ENCODE assay signal across 7 cellular contexts in the genomic region with DNA sequence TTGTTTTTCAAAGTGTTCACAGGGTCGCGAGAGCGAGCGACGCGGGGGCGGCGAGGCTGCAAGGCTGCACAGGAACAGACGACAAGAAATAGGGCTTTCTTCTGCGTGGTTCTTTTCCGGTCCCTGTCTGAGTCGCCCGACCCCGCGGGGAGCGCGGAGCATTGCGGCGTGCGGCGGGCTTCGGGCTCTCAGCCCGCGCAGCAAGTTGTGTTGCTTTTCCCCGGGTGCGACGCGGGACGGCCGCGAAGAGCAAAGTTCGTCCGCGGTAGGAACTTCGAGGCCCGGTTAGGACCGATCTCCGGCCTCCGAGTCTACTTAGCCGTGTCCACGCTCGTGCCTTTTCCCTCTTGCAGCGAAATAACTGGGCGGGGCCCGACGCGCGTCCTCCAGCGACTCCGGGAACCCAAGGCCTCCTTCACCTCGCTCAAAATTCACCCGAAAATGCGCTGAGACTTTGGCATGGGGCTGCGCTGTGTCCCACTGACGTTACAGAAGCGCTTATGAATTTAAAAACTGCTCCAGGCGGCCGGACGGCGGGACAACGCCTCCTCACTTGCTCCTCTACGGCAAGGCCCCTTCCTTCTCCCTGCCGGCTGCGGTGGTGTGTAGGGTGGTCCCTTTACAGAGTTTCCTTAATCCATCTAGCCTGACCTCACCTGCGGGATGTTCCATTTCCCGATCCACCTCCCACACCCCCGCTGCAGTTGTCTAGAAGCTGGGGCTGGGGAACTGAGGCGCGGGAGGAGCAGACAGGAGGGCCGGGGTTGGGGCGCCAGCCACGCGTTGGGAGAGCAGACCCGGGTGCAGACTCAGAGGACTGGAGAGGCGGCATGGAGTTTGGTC. TPM values are rescaled to one million over a fixed set of nuclear protein-coding genes. Genes with fewer than 3 reads are reported as not detected.
A peak's percentile ranks its signal among the peaks of the same experiment; 100 is the strongest.
DNase-seq lines count a peak whose midpoint lies in the region; ATAC-seq, FAIRE-seq and TF ChIP-seq lines count a peak whose summit lies in the region.

No MANE protein-coding gene starts in this region.

- H2BK5ac ChIP-seq in mesendoderm (ENCODE audit: low read length): no peak overlapping the region

- no peak overlapping the region for H4K5ac ChIP-seq in mesendoderm (ENCODE audit: low read length)

- H3K56ac ChIP-seq in mesendoderm (ENCODE audit: low read length): peak overlapping the region; percentile 70

- H2BK15ac ChIP-seq in mesendoderm (replicated peaks; ENCODE audit: low read depth): no peak overlapping the region

- H3K4me1 ChIP-seq in K562 (replicated peaks in 1 of 2; ENCODE audit: control insufficient read depth in 2 of 2, insufficient read depth in 2 of 2, low read length in 2 of 2): peaks cover 4 to 40% of the 10 kb centered on the region in 2 experiments; a peak in 4 of 5 replicates
- H3K4me1 ChIP-seq in mesendoderm (ENCODE audit: control insufficient read depth, low read depth, low read length): peaks cover 2% of the 10 kb centered on the region
- peaks cover 37 to 67% (median 59%) of the 10 kb centered on the region in 4 donors for H3K4me1 ChIP-seq in stomach

- POLR2A ChIA-PET in RWPE1 (lab: Yijun Ruan, JAX; ENCODE audit: low non-redundant PET) (interaction anchor here (1.1 kb wide), 1 partner anchor 29 kb away, joined by 3 read pairs; no protein-coding TSS in a partner anchor), K562 (lab: Yijun Ruan, JAX) (no interaction called here)

- no peak overlapping the region for H3K18ac ChIP-seq in mesendoderm (ENCODE audit: low read length)

- TF ChIP-seq EP300 in K562 (IDR thresholded peaks at IDR 0.05; ENCODE audit: low read length): no peak
- no peak for TF ChIP-seq EP300 in stomach (IDR thresholded peaks at IDR 0.05)

- peaks cover 3% of the 10 kb centered on the region for H3K79me1 ChIP-seq in mesendoderm (ENCODE audit: low read length)

- H3K27ac ChIP-seq in RWPE1 (peak overlapping the region; percentile 93; the same call in 1 of the 2 replicates), K562 (ENCODE audit: extremely low read depth, low read depth, low read length) (no peak overlapping the region), mesendoderm (ENCODE audit: low read depth, low read length) (no peak overlapping the region), stomach (peak overlapping the region in 1 of 5 donors; percentile 44)

- no peak overlapping the region for H3K4me2 ChIP-seq in K562 (ENCODE audit: insufficient read depth, low read length)
- peak overlapping the region; percentile 10 for H3K4me2 ChIP-seq in mesendoderm (ENCODE audit: low read length)

- CTCF ChIA-PET in RWPE1 (lab: Yijun Ruan, JAX): no interaction called here
- CTCF ChIA-PET in K562 (lab: Yijun Ruan, JAX; ENCODE audit: low intra/inter-chr PET ratio): no interaction called here

- no peak for FAIRE-seq in K562 (lab: Jason Lieb, UNC)

- in situ Hi-C loops in K562 (cut with MboI): no loop called here

- TF ChIP-seq CTCF in RWPE1 (conservative IDR thresholded peaks at IDR 0.05; ENCODE audit: low read depth): no peak
- no peak for TF ChIP-seq CTCF in K562 (IDR thresholded peaks at IDR 0.05 in 2 of 3, conservative IDR thresholded peaks at IDR 0.05 in 1 of 3; ENCODE audit: insufficient read depth in 2 of 3, low read depth in 1 of 3, low read length in 3 of 3)
- TF ChIP-seq CTCF in stomach (IDR thresholded peaks at IDR 0.05): no peak

- H3K9me1 ChIP-seq in K562 (ENCODE audit: control insufficient read depth, insufficient read depth, low read length): no peaks in the 10 kb centered on the region

- ATAC-seq in K562 (no peak), GM21723 (IDR thresholded peaks at IDR 0.05; ENCODE audit: unreplicated experiment) (no peak), GM21737 (IDR thresholded peaks at IDR 0.05; ENCODE audit: unreplicated experiment) (no peak)

- no peak overlapping the region for H4K8ac ChIP-seq in mesendoderm (ENCODE audit: low read depth, low read length)

- H3K4ac ChIP-seq in mesendoderm (ENCODE audit: low read depth, low read length): no peak overlapping the region

- H3K9me3 ChIP-seq in K562 (replicated peaks; ENCODE audit: control insufficient read depth, insufficient read depth, low read depth, low read length) (no peaks in the 10 kb centered on the region), stomach (no peaks in the 10 kb centered on the region)

- H3K36me3 ChIP-seq in K562 (ENCODE audit: control insufficient read depth, insufficient read depth, low read length): peaks cover 6% of the 10 kb centered on the region; the same call in 1 of the 3 replicates
- no peaks in the 10 kb centered on the region for H3K36me3 ChIP-seq in mesendoderm (ENCODE audit: control insufficient read depth, insufficient read depth, low read length)
- peaks cover 0 to 7% (median 6%) of the 10 kb centered on the region in 4 donors for H3K36me3 ChIP-seq in stomach

- no peak overlapping the region for H2AK5ac ChIP-seq in mesendoderm (ENCODE audit: low read length)

- DNase-seq in RWPE1 (ENCODE audit: low spot score) (no peak), K562 (ENCODE audit: extremely low read depth in 1 of 4, low spot score in 3 of 4) (no peak), mesendoderm (peak; percentile 28), stomach (no peak), NCI-H1105 (lab: John Stamatoyannopoulos, UW) (no peak)

- no TSS peak for BruUV-seq in K562 (replicated peaks; lab: Mats Ljungman, UMichigan)

- H3K27me3 ChIP-seq in K562 (ENCODE audit: control insufficient read depth in 2 of 2, insufficient read depth in 2 of 2, low read length in 2 of 2): no peaks in the 10 kb centered on the region
- H3K27me3 ChIP-seq in mesendoderm (ENCODE audit: insufficient read depth, low read length, poor library complexity): peaks cover 24% of the 10 kb centered on the region
- peaks cover 5 to 61% (median 34%) of the 10 kb centered on the region in 3 donors for H3K27me3 ChIP-seq in stomach

- intact Hi-C loops in K562 (cut with micrococcal nuclease): loop anchor here (5.0 to 10.0 kb wide), 3 partner anchors 304 to 548 kb away; no protein-coding TSS in a partner anchor
- intact Hi-C loops in stomach (cut with DNase I; ENCODE audit: low total_unique reads): loop anchor here (10.0 kb wide), 1 partner anchor 304 kb away; no protein-coding TSS in a partner anchor

- no peak overlapping the region for H3K23ac ChIP-seq in mesendoderm (ENCODE audit: low read length)

- TF ChIP-seq RAD21 in K562 (CRISPR knock-in tag; conservative IDR thresholded peaks at IDR 0.05 in 1 of 2, IDR thresholded peaks at IDR 0.05 in 1 of 2): no peak

- H2AFZ ChIP-seq in K562 (ENCODE audit: low read depth, low read length): no peak overlapping the region

- no peak for TF ChIP-seq POLR2A in K562 (conservative IDR thresholded peaks at IDR 0.05)
- no peak for TF ChIP-seq POLR2A in stomach (IDR thresholded peaks at IDR 0.05)

- peaks cover 33% of the 10 kb centered on the region for H3K79me2 ChIP-seq in K562 (ENCODE audit: control insufficient read depth, insufficient read depth, low read length)
- peaks cover 1% of the 10 kb centered on the region for H3K79me2 ChIP-seq in mesendoderm (ENCODE audit: control insufficient read depth, insufficient read depth, low read length)

- H4K20me1 ChIP-seq in K562 (replicated peaks; ENCODE audit: control insufficient read depth, insufficient read depth, low read length): peaks cover 10% of the 10 kb centered on the region

- no peak overlapping the region for H3K4me3 ChIP-seq in K562
- no peak overlapping the region for H3K4me3 ChIP-seq in mesendoderm (ENCODE audit: low read length)
- H3K4me3 ChIP-seq in stomach: peak overlapping the region; percentile 74 to 89 (median 82)

- WGBS in K562 (ENCODE audit: insufficient coverage, low coverage, missing lambda C conversion rate): 93% methylated on average over 46 of the region's 75 CpGs
- WGBS in mesendoderm (ENCODE audit: extremely low coverage, insufficient coverage, low lambda C conversion rate): no CpG with 5 or more reads among the region's 75 CpGs
- WGBS in stomach, 5 donors: 10 to 25% (median 14%) methylated on average over 49 to 75 of the region's 75 CpGs

- no peak overlapping the region for H2BK120ac ChIP-seq in mesendoderm (ENCODE audit: low read depth, low read length)

- H3K9ac ChIP-seq in K562 (ENCODE audit: insufficient read depth in 1 of 2, low read depth in 2 of 2, low read length in 2 of 2): no peak overlapping the region
- H3K9ac ChIP-seq in mesendoderm (ENCODE audit: low read length): peak overlapping the region; percentile 48

TF ChIP-seq in K562, 482 proteins besides CTCF, POLR2A, EP300 and RAD21 (continues in another document):
- TF ChIP-seq KDM5B (IDR thresholded peaks at IDR 0.05; ENCODE audit: insufficient replicate concordance, low read depth, low read length) (no peak), SRSF1 (IDR thresholded peaks at IDR 0.05; ENCODE audit: low read depth, low read length) (no peak), FIP1L1 (IDR thresholded peaks at IDR 0.05; ENCODE audit: low read depth, low read length, poor library complexity, severe bottlenecking) (peak; percentile 37)

RNA-seq across cellular contexts. Expression of a gene that starts 1.5 kb away (rescaled TPM):
- total RNA-seq in K562 (2011; cell fraction: chromatin; rRNA removed; ENCODE audit: low replicate concordance): 12.1 and 19.1 TPM in 2 replicates
- total RNA-seq in K562 (2011; cell fraction: nucleolus; rRNA removed): 6.2 and 6.7 TPM in 2 replicates
- 13.1 and 30.2 TPM in 2 replicates for total RNA-seq in K562 (2011; cell fraction: nucleoplasm; rRNA removed)
- total RNA-seq in K562 (2014; rRNA removed) (4.5 and 6.4 TPM in 2 replicates), K562 (2014; rRNA removed; fragmentation: Illumina TruSeq; extraction: Trizol) (5.0 TPM in 2 replicates), K562 (2015; rRNA removed; fragmentation: Illumina TruSeq; extraction: Trizol) (6.1 and 7.2 TPM in 2 replicates), K562 (2021) (16.1 and 18.8 TPM in 2 replicates), stomach (10 to 100 TPM in 3 of 5 donors, 1 to 10 TPM in 1, under 1 TPM in 1; 0.29 to 41.2 (median 16.2) TPM)
- polyA plus RNA-seq in K562 (2011; rRNA removed) (3.1 and 6.4 TPM in 2 replicates), K562 (2014; fragmentation: Illumina TruSeq; extraction: Trizol) (15.3 and 16.5 TPM in 2 replicates), K562 (2014; fragmentation: Nextera tagmentation; extraction: Ambion mirVana) (1 to 10 TPM; 2.2 to 2.5 TPM), K562 (2014; rRNA removed) (8.1 and 8.8 TPM in 2 replicates), stomach (1 to 10 TPM; 4.3 to 4.9 (median 4.6) TPM)
- 4.7 and 6.0 TPM in 2 replicates for polyA plus RNA-seq in K562 (2011; cell fraction: cytosol; rRNA removed)
- 8.6 and 12.0 TPM in 2 replicates for polyA plus RNA-seq in K562 (2011; cell fraction: nucleus; rRNA removed)
- 11.4 TPM in 2 replicates for polyA plus RNA-seq in K562 (2012)
- 3.4 and 6.3 TPM in 2 replicates for polyA minus RNA-seq in K562 (2011; rRNA and poly(A)+ RNA removed)
- polyA minus RNA-seq in K562 (2011; cell fraction: cytosol; rRNA and poly(A)+ RNA removed): 6.0 and 9.8 TPM in 2 replicates
- polyA minus RNA-seq in K562 (2011; cell fraction: nucleus; rRNA and poly(A)+ RNA removed): 6.9 and 13.4 TPM in 2 replicates
- polyA plus RNA-seq in mesendoderm (2013, experiment 1 of 2): 6.7 TPM
- polyA plus RNA-seq in mesendoderm (2013, experiment 2 of 2): 6.9 TPM

Comparison
In these comparisons a context has a peak if more than half of its experiments do, and no peak if none do; other contexts are left out.
1. H3K4me3 ChIP-seq: peak in stomach (4 of 4); none in K562 (single experiment) and mesendoderm (single experiment).